8 cellular contexts compared by ENCODE assay signal in the genomic region with DNA sequence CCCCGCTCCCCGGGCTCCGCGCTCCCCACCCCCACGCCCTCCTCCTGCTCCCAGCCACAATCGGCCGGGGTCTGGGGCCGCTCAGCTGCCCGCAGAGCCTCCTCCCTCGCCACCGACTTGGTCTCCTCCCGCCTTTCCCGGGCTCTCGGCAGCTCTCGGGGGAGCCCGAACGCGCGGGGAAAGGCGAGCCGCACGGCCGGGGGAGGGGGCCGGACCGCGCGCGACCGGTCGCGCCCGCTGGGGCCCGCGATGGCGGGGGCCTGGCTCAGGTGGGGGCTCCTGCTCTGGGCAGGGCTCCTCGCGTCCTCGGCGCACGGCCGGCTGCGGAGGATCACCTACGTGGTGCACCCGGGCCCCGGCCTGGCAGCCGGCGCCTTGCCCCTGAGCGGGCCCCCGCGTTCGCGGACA. TPM values are rescaled to one million over a fixed set of nuclear protein-coding genes. Genes with fewer than 3 reads are reported as not detected.
A peak's percentile ranks its signal among the peaks of the same experiment; 100 is the strongest.
DNase-seq lines count a peak whose midpoint lies in the region; ATAC-seq and TF ChIP-seq lines count a peak whose summit lies in the region.

No MANE protein-coding gene starts in this region.

- ATAC-seq in GM19452 (IDR thresholded peaks at IDR 0.05; ENCODE audit: unreplicated experiment) (peak; percentile 20), lower lobe of right lung (peak; percentile 16 to 28)
- peak; percentile 5 for ATAC-seq in central memory CD8-positive, alpha-beta T cell (replicated peaks; ENCODE audit: extremely low read depth, poor library complexity, severe bottlenecking)

- H3K4me3 ChIP-seq in lower lobe of right lung: peak overlapping the region; percentile 76

- H3K4me3 Mint-ChIP-seq in central memory CD8-positive, alpha-beta T cell: peak overlapping the region; percentile 75

- H3K27me3 Mint-ChIP-seq in central memory CD8-positive, alpha-beta T cell: peaks cover 31% of the 10 kb centered on the region

- peaks cover 5% of the 10 kb centered on the region for H3K4me1 Mint-ChIP-seq in central memory CD8-positive, alpha-beta T cell

- no peaks in the 10 kb centered on the region for H3K9me3 Mint-ChIP-seq in central memory CD8-positive, alpha-beta T cell

- no peaks in the 10 kb centered on the region for H3K36me3 ChIP-seq in lower lobe of right lung

- peaks cover 18% of the 10 kb centered on the region for H3K27me3 ChIP-seq in lower lobe of right lung (ENCODE audit: low read depth)

- intact Hi-C loops in lower lobe of right lung (cut with DNase I): no loop called here

- no peak overlapping the region for H3K27ac Mint-ChIP-seq in central memory CD8-positive, alpha-beta T cell (ENCODE audit: low read depth)

- no peaks in the 10 kb centered on the region for H3K9me3 ChIP-seq in lower lobe of right lung

- no peaks in the 10 kb centered on the region for H3K36me3 Mint-ChIP-seq in central memory CD8-positive, alpha-beta T cell (ENCODE audit: insufficient read depth)

- H3K4me1 ChIP-seq in lower lobe of right lung: peaks cover 3% of the 10 kb centered on the region

- no peak for TF ChIP-seq CTCF in lower lobe of right lung (IDR thresholded peaks at IDR 0.05)

- H3K27ac ChIP-seq in lower lobe of right lung: peak overlapping the region; percentile 36

- DNase-seq in AG20443 (ENCODE audit: low spot score): peak; percentile 49
- DNase-seq in HuH-7 (ENCODE audit: low spot score): peak; percentile 39
- DNase-seq in central memory CD8-positive, alpha-beta T cell (ENCODE audit: low spot score in 2 of 2): no peak
- no peak for DNase-seq in lower lobe of right lung
- DNase-seq in cerebellar nuclear complex (lab: John Stamatoyannopoulos, UW): no peak
- no peak for DNase-seq in NOMO-1 treated with DMSO at 0.1 percent for 48 hours (lab: John Stamatoyannopoulos, UW; ENCODE audit: unreplicated experiment)
- no peak for DNase-seq in NCI-H1694 (lab: John Stamatoyannopoulos, UW)

RNA-seq across cellular contexts. Expression of gene LTBP1, which starts 0.3 kb away (rescaled TPM):
- total RNA-seq in lower lobe of right lung: 34.7 TPM

Comparison
In these comparisons a context has a peak if more than half of its experiments do, and no peak if none do; other contexts are left out.
1. DNase-seq: peak in AG20443 (single experiment) and HuH-7 (single experiment); none in central memory CD8-positive, alpha-beta T cell (0 of 2), lower lobe of right lung (single experiment), cerebellar nuclear complex (0 of 2), NOMO-1 treated with DMSO at 0.1 percent for 48 hours (single experiment) and NCI-H1694 (single experiment).
2. Peak in every context shown above with its lines, with median percentiles within 50 percentile points of each other: ATAC-seq.